In the genomic region with DNA sequence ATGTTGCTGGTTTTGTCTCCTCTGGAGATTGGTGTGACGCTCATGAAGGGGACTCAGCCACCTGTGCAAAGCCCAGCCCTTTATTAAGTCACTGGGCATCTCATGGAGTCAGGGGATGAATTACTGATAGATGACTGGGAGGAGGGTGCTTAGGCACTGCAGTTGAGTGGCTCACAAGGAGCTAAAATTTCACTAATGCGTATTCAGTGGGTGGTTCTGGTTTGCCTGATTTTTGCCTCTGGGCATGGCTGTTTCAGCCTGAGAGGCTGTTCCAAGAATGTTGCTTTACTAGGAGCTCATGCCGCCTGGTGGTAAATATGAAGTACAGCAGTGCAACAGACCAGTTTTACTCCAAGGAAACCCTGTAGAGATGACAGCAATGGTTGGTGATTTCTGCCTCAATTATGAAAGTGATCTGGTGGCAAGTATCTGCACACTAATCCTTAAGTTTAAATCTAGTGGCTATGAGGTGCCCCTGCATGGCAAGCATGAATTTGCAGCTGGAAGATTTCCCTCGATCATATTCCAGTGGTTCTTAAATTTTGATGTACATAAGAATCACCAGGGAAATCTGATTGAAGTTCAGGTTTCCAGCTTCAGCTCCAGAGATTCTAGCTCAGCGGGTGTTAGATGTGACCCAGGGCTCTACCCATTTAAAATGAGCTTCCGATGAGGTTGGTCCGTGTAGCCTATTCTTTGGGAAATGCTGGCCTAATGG, we compare ENCODE assay signal across 7 cellular contexts. TPM values are rescaled to one million over a fixed set of nuclear protein-coding genes. Genes with fewer than 3 reads are reported as not detected.
DNase-seq lines count a peak whose midpoint lies in the region; TF ChIP-seq lines count a peak whose summit lies in the region.

No MANE protein-coding gene starts in this region.

- 12% methylated on average over 7 of the region's 7 CpGs for WGBS in mammary epithelial cell (ENCODE audit: low coverage, missing lambda C conversion rate)

- H3K4me3 ChIP-seq in GM06990 (replicated peaks; ENCODE audit: low read depth, low read length), result no peak overlapping the region
- no peak overlapping the region for H3K4me3 ChIP-seq in HFF-Myc (replicated peaks; ENCODE audit: low read depth, low read length)
- no peak overlapping the region for H3K4me3 ChIP-seq in mammary epithelial cell (replicated peaks in 1 of 3; ENCODE audit: insufficient read depth in 1 of 3, low read depth in 2 of 3, low read length in 3 of 3)
- no peak overlapping the region for H3K4me3 ChIP-seq in kidney epithelial cell (ENCODE audit: low read depth, low read length)

- H3K27me3 ChIP-seq in GM06990 (replicated peaks; ENCODE audit: control insufficient read depth, insufficient read depth, low read length) (no peaks in the 10 kb centered on the region), mammary epithelial cell (ENCODE audit: insufficient read depth, low read length) (no peaks in the 10 kb centered on the region), kidney epithelial cell (ENCODE audit: control insufficient read depth, insufficient read depth, low read length) (no peaks in the 10 kb centered on the region)

- TF ChIP-seq CTCF in GM06990 (IDR thresholded peaks at IDR 0.05; ENCODE audit: insufficient read depth, low read length, poor library complexity, severe bottlenecking) (peak; percentile 77), HFF-Myc (IDR thresholded peaks at IDR 0.05; ENCODE audit: low read depth, low read length, missing control alignments) (peak; percentile 87), mammary epithelial cell (conservative IDR thresholded peaks at IDR 0.05 in 1 of 2, IDR thresholded peaks at IDR 0.05 in 1 of 2; ENCODE audit: extremely low read depth in 1 of 2, insufficient read depth in 1 of 2, low read depth in 1 of 2, low read length in 2 of 2) (peak; percentile 88 to 91), kidney epithelial cell (IDR thresholded peaks at IDR 0.05; ENCODE audit: insufficient read depth, low read length, poor library complexity, severe bottlenecking) (peak; percentile 89)

- H3K9ac ChIP-seq in mammary epithelial cell (ENCODE audit: insufficient read depth, low read length), result no peak overlapping the region

- BruUV-seq in mammary epithelial cell (replicated peaks; lab: Mats Ljungman, UMichigan), result no TSS peak

- intact Hi-C loops in mammary epithelial cell (cut with micrococcal nuclease), result loop anchor here (1.0 to 5.0 kb wide), 6 partner anchors 50 to 371 kb away; partner anchors contain the start of gene STAMBPL1

- peak overlapping the region; percentile 57 for H2AFZ ChIP-seq in mammary epithelial cell (ENCODE audit: low read depth, low read length)

- in situ Hi-C loops in mammary epithelial cell (cut with MboI; ENCODE audit: low sequenced_read_pairs in 2 of 2), result loop anchor here (5.0 kb wide), 1 partner anchor 95 kb away; no protein-coding TSS in a partner anchor

- no peaks in the 10 kb centered on the region for H3K9me3 ChIP-seq in mammary epithelial cell (replicated peaks; ENCODE audit: insufficient read depth, low read length)

- no peaks in the 10 kb centered on the region for H3K79me2 ChIP-seq in mammary epithelial cell (ENCODE audit: insufficient read depth, low read length)

- peaks cover 6% of the 10 kb centered on the region for H3K36me3 ChIP-seq in GM06990 (ENCODE audit: control insufficient read depth, insufficient read depth, low read length)
- H3K36me3 ChIP-seq in mammary epithelial cell (ENCODE audit: insufficient read depth, low read length), result no peaks in the 10 kb centered on the region
- H3K36me3 ChIP-seq in kidney epithelial cell (ENCODE audit: control insufficient read depth, insufficient read depth, low read length), result no peaks in the 10 kb centered on the region

- DNase-seq in GM06990 (ENCODE audit: extremely low read depth, insufficient read length) (no peak), HFF-Myc (ENCODE audit: extremely low read depth, low read depth) (peak; percentile 83), NCI-H1105 treated with DMSO at 0.1 percent for 48 hours (lab: John Stamatoyannopoulos, UW) (peak; percentile 71), T follicular helper cell (ENCODE audit: low read depth) (peak; percentile 12), mammary epithelial cell (peak; percentile 84), kidney epithelial cell (ENCODE audit: low read depth) (peak; percentile 43)
- DNase-seq in stimulated activated CD4-positive, alpha-beta T cell treated with anti-CD3 and anti-CD28 coated beads, Interleukin-2, amount 100 ng/mL, for 24 hours, result peak; percentile 29 to 32

- dilution Hi-C loops in mammary epithelial cell (cut with HindIII; ENCODE audit: low sequenced_read_pairs), result no loop called here

- H3K4me2 ChIP-seq in mammary epithelial cell (ENCODE audit: insufficient read depth, low read depth, low read length), result no peak overlapping the region

- H3K4me1 ChIP-seq in mammary epithelial cell (ENCODE audit: insufficient read depth, low read length), result peaks cover 18% of the 10 kb centered on the region

- no peaks in the 10 kb centered on the region for H4K20me1 ChIP-seq in mammary epithelial cell (ENCODE audit: insufficient read depth, low read length)

- CTCF ChIA-PET in mammary epithelial cell (lab: Charles Lee; ENCODE audit: low non-redundant PET), result interaction anchor here (0.6 to 1.4 kb wide), 8 partner anchors 48 to 435 kb away, joined by 3 to 28 read pairs (median 4); no protein-coding TSS in a partner anchor

- no peak overlapping the region for H3K27ac ChIP-seq in mammary epithelial cell (ENCODE audit: insufficient read depth, low read depth, low read length)

RNA-seq across cellular contexts. Expression of gene ACTA2, which starts 19.9 kb away (rescaled TPM):
- 100 to 1,000 TPM in 1 of 2 donors, 10 to 100 TPM in 1; 20.7 to 341 TPM for total RNA-seq in mammary epithelial cell
- polyA plus RNA-seq in mammary epithelial cell, result 24.0 TPM
- 5.5 TPM for polyA minus RNA-seq in mammary epithelial cell
- total RNA-seq in kidney epithelial cell, result 34.3 and 37.6 TPM in 2 replicates

RNA-seq across cellular contexts. Expression of gene STAMBPL1, which starts 52.7 kb away (rescaled TPM):
- total RNA-seq in mammary epithelial cell, result 1 to 10 TPM; 2.2 to 2.9 TPM
- 4.2 TPM for polyA plus RNA-seq in mammary epithelial cell
- not detected for polyA minus RNA-seq in mammary epithelial cell
- total RNA-seq in kidney epithelial cell, result 5.2 and 9.4 TPM in 2 replicates

RNA-seq across cellular contexts. Expression of gene FAS, which starts 57.9 kb away (rescaled TPM):
- total RNA-seq in mammary epithelial cell (10 to 100 TPM; 50.0 to 71.8 TPM), kidney epithelial cell (34.8 and 41.1 TPM in 2 replicates)
- polyA plus RNA-seq in mammary epithelial cell, result 46.5 TPM
- polyA minus RNA-seq in mammary epithelial cell, result 125 TPM
